Comparison of ENCODE assay signal across 15 cellular contexts in genomic region chr6:96967957-96968871, GRCh38. TPM values are rescaled to one million over a fixed set of nuclear protein-coding genes. Genes with fewer than 3 reads are reported as not detected.
A peak's percentile ranks its signal among the peaks of the same experiment; 100 is the strongest.
DNase-seq lines count a peak whose midpoint lies in the region; ATAC-seq, FAIRE-seq and TF ChIP-seq lines count a peak whose summit lies in the region.
"Had no signal": no experiment of that assay in that cellular context is flagged by ENCODE, and none has a peak within 500 bp of the region (broad histone marks: within the 10 kb centered on the region; RNA-seq: fewer than 3 reads in every experiment).

No MANE protein-coding gene starts in this region.

- TF ChIP-seq POLR2A in HepG2 (IDR thresholded peaks at IDR 0.05; ENCODE audit: insufficient read depth in 1 of 2, low read depth in 2 of 2, low read length in 2 of 2) = no peak
- no peak for TF ChIP-seq POLR2A in right lobe of liver (IDR thresholded peaks at IDR 0.05)

- H2AFZ ChIP-seq in HepG2 (ENCODE audit: low read length) = no peak overlapping the region

- intact Hi-C loops in HepG2 (cut with micrococcal nuclease; ENCODE audit: unreplicated experiment) (no loop called here), right lobe of liver (cut with DNase I) (no loop called here)

- WGBS in HepG2 (ENCODE audit: low lambda C conversion rate) = 16% methylated on average over 5 of the region's 5 CpGs
- WGBS in right lobe of liver (ENCODE audit: insufficient coverage, low coverage, low lambda C conversion rate, missing lambda C conversion rate) = 94% methylated on average over 5 of the region's 5 CpGs

- no peak for FAIRE-seq in HepG2 (lab: Jason Lieb, UNC)
- FAIRE-seq: A549 had no signal

- BruUV-seq in HepG2 (replicated peaks; lab: Mats Ljungman, UMichigan) = no TSS peak

- H3K4me1 ChIP-seq in HepG2 (ENCODE audit: insufficient read depth, low read length) (no peaks in the 10 kb centered on the region), right lobe of liver (no peaks in the 10 kb centered on the region)
- H3K4me1 ChIP-seq: A549 had no signal

- H3K27ac ChIP-seq in HepG2 (ENCODE audit: extremely low read length, insufficient read depth, low read length) = no peak overlapping the region
- no peak overlapping the region for H3K27ac ChIP-seq in right lobe of liver
- H3K27ac ChIP-seq in caudate nucleus (ENCODE audit: low read depth, low read length) = peak overlapping the region; percentile 64
- peak overlapping the region; percentile 25 for H3K27ac ChIP-seq in layer of hippocampus (ENCODE audit: low read depth, low read length)
- H3K27ac ChIP-seq: A549 had no signal

- TF ChIP-seq EP300 in HepG2 (IDR thresholded peaks at IDR 0.05; ENCODE audit: low read depth in 2 of 2, low read length in 2 of 2) = no peak
- TF ChIP-seq EP300 in HepG2 (CRISPR knock-in tag; IDR thresholded peaks at IDR 0.05; ENCODE audit: borderline replicate concordance) = no peak

- no peak overlapping the region for H3K9ac ChIP-seq in HepG2 (ENCODE audit: insufficient read depth, low read depth, low read length)

- CTCF ChIA-PET in HepG2 (lab: Yijun Ruan, JAX; ENCODE audit: low intra/inter-chr PET ratio, low total read pairs) = no interaction called here

- H3K4me3 ChIP-seq in HepG2 (replicated peaks in 1 of 3; ENCODE audit: insufficient read depth in 1 of 3, low read depth in 2 of 3, low read length in 3 of 3) = no peak overlapping the region
- H3K4me3 ChIP-seq in right lobe of liver = no peak overlapping the region
- H3K4me3 ChIP-seq: A549 had no signal

- TF ChIP-seq RAD21 in HepG2 (CRISPR knock-in tag; IDR thresholded peaks at IDR 0.05) = no peak

- H4K20me1 ChIP-seq in HepG2 (ENCODE audit: insufficient read depth, low read length) = no peaks in the 10 kb centered on the region

- TF ChIP-seq CTCF in HepG2 (CRISPR knock-in tag; IDR thresholded peaks at IDR 0.05) (no peak), right lobe of liver (IDR thresholded peaks at IDR 0.05) (no peak)

- H3K36me3 ChIP-seq in HepG2 (replicated peaks in 1 of 2; ENCODE audit: control insufficient read depth in 1 of 2, insufficient read depth in 2 of 2, low read length in 2 of 2) = no peaks in the 10 kb centered on the region
- H3K36me3 ChIP-seq in right lobe of liver = no peaks in the 10 kb centered on the region

- H3K27me3 ChIP-seq in HepG2 (ENCODE audit: control insufficient read depth in 1 of 2, insufficient read depth in 2 of 2, low read length in 2 of 2) = no peaks in the 10 kb centered on the region
- no peaks in the 10 kb centered on the region for H3K27me3 ChIP-seq in right lobe of liver
- no peaks in the 10 kb centered on the region for H3K27me3 ChIP-seq in layer of hippocampus (ENCODE audit: control insufficient read depth, insufficient read depth, low read length)

- no peaks in the 10 kb centered on the region for H3K9me3 ChIP-seq in HepG2 (ENCODE audit: low read length)
- H3K9me3 ChIP-seq in right lobe of liver = no peaks in the 10 kb centered on the region
- H3K9me3 ChIP-seq: A549 had no signal

- H3K4me2 ChIP-seq in HepG2 (ENCODE audit: low read depth, low read length) = no peak overlapping the region
- H3K4me2 ChIP-seq: A549 had no signal

- in situ Hi-C loops in HepG2 (cut with HindIII; ENCODE audit: extremely low pct_ligation_motif_present, low pct_unique_long_range_greater_than_20kb) = no loop called here

- ATAC-seq in HepG2 (no peak), right lobe of liver (no peak), GM21360 (IDR thresholded peaks at IDR 0.05; ENCODE audit: unreplicated experiment) (no peak), GM21786 (IDR thresholded peaks at IDR 0.05; ENCODE audit: unreplicated experiment) (no peak)
- ATAC-seq: A549; CD8-positive, alpha-beta T cell had no signal

- POLR2A ChIA-PET in HepG2 (lab: Yijun Ruan, JAX) = no interaction called here

- H3K79me2 ChIP-seq in HepG2 (ENCODE audit: insufficient read depth, low read length) = no peaks in the 10 kb centered on the region

- DNase-seq in HepG2 (ENCODE audit: low spot score) (no peak), right lobe of liver (no peak), caudate nucleus (lab: John Stamatoyannopoulos, UW) (peak in 8 of 61 donors; percentile 10 to 75 (median 16)), SIG-M5 (lab: John Stamatoyannopoulos, UW) (no peak)
- DNase-seq: CD8-positive, alpha-beta T cell; COR-L47; DND-41; GDM1; GOT3; H9 had no signal

TF ChIP-seq in HepG2, 621 proteins besides CTCF, POLR2A, EP300 and RAD21:
- TF ChIP-seq, protein P1, sequence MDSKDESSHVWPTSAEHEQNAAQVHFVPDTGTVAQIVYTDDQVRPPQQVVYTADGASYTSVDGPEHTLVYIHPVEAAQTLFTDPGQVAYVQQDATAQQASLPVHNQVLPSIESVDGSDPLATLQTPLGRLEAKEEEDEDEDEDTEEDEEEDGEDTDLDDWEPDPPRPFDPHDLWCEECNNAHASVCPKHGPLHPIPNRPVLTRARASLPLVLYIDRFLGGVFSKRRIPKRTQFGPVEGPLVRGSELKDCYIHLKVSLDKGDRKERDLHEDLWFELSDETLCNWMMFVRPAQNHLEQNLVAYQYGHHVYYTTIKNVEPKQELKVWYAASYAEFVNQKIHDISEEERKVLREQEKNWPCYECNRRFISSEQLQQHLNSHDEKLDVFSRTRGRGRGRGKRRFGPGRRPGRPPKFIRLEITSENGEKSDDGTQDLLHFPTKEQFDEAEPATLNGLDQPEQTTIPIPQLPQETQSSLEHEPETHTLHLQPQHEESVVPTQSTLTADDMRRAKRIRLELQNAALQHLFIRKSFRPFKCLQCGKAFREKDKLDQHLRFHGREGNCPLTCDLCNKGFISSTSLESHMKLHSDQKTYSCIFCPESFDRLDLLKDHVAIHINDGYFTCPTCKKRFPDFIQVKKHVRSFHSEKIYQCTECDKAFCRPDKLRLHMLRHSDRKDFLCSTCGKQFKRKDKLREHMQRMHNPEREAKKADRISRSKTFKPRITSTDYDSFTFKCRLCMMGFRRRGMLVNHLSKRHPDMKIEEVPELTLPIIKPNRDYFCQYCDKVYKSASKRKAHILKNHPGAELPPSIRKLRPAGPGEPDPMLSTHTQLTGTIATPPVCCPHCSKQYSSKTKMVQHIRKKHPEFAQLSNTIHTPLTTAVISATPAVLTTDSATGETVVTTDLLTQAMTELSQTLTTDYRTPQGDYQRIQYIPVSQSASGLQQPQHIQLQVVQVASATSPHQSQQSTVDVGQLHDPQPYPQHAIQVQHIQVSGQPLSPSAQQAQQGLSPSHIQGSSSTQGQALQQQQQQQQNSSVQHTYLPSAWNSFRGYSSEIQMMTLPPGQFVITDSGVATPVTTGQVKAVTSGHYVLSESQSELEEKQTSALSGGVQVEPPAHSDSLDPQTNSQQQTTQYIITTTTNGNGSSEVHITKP (CRISPR knock-in tag; IDR thresholded peaks at IDR 0.05; ENCODE audit: low read depth) = no peak
- TF ChIP-seq SAP130 (CRISPR knock-in tag; IDR thresholded peaks at IDR 0.05; ENCODE audit: low read depth) (no peak), CEBPB (IDR thresholded peaks at IDR 0.05; ENCODE audit: borderline replicate concordance, low read depth, low read length) (0 out of 2 replicates have a peak, but pooled peaks have one; percentile 31), TBL1XR1 (IDR thresholded peaks at IDR 0.05; ENCODE audit: borderline replicate concordance, low read length, partially characterized antibody) (no peak), GPBP1L1 (CRISPR knock-in tag; IDR thresholded peaks at IDR 0.05) (no peak)

RNA-seq across cellular contexts. Expression of gene KLHL32, which starts 43.7 kb away (rescaled TPM):
- total RNA-seq in HepG2 (2016; rRNA removed; fragmentation: Illumina TruSeq; extraction: Trizol) (0.08 and 0.11 TPM in 2 replicates), right lobe of liver (1 to 10 TPM in 2 of 6 experiments, under 1 TPM in 4; 0.58 to 1.2 (median 0.71) TPM)
- total RNA-seq in HepG2 (2016; cell fraction: cytosol; rRNA removed; fragmentation: Illumina TruSeq; extraction: Trizol; ENCODE audit: low read depth) = not detected in 2 replicates
- total RNA-seq in HepG2 (2016; cell fraction: insoluble cytoplasmic fraction; rRNA removed; fragmentation: Illumina TruSeq; extraction: Trizol) = 0.07 and 0.22 TPM in 2 replicates
- not detected in 2 replicates for total RNA-seq in HepG2 (2016; cell fraction: membrane; rRNA removed; fragmentation: Illumina TruSeq; extraction: Trizol)
- 0.38 and 0.40 TPM in 2 replicates for total RNA-seq in HepG2 (2016; cell fraction: nucleus; rRNA removed; fragmentation: Illumina TruSeq; extraction: Trizol)
- 0.34 and 0.35 TPM in 2 replicates for polyA plus RNA-seq in HepG2 (2011; rRNA removed)
- polyA plus RNA-seq in HepG2 (2011; cell fraction: cytosol; rRNA removed) = 0.23 and 0.31 TPM in 2 replicates
- polyA plus RNA-seq in HepG2 (2011; cell fraction: nucleus; rRNA removed) = 0.23 and 0.47 TPM in 2 replicates
- polyA plus RNA-seq in HepG2 (2012) = 0.23 and 0.24 TPM in 2 replicates
- 0.08 TPM in 1 of 2 replicates, not detected in the other for polyA plus RNA-seq in HepG2 (2016; cell fraction: cytosol; fragmentation: Illumina TruSeq; extraction: Trizol; ENCODE audit: low read depth)
- polyA plus RNA-seq in HepG2 (2016; cell fraction: insoluble cytoplasmic fraction; fragmentation: Illumina TruSeq; extraction: Trizol; ENCODE audit: low read depth) = 0.14 TPM in 1 of 2 replicates, not detected in the other
- 0.07 TPM in 1 of 2 replicates, not detected in the other for polyA plus RNA-seq in HepG2 (2016; cell fraction: membrane; fragmentation: Illumina TruSeq; extraction: Trizol; ENCODE audit: low read depth)
- polyA plus RNA-seq in HepG2 (2016; cell fraction: nucleus; fragmentation: Illumina TruSeq; extraction: Trizol; ENCODE audit: insufficient read depth, low read depth) = 0.27 and 0.34 TPM in 2 replicates
- polyA minus RNA-seq in HepG2 (2011; rRNA and poly(A)+ RNA removed; ENCODE audit: low replicate concordance) = 1.3 TPM in 1 of 2 replicates, not detected in the other
- polyA minus RNA-seq in HepG2 (2011; cell fraction: cytosol; rRNA and poly(A)+ RNA removed) = 0.20 and 0.26 TPM in 2 replicates
- 0.90 and 0.99 TPM in 2 replicates for polyA minus RNA-seq in HepG2 (2011; cell fraction: nucleus; rRNA and poly(A)+ RNA removed)
- polyA plus RNA-seq: CD14-positive monocyte had no signal

Comparison
In these comparisons a context has a peak if more than half of its experiments do, and no peak if none do; other contexts are left out.
1. H3K27ac ChIP-seq: peak in caudate nucleus (single experiment) and layer of hippocampus (single experiment); none in HepG2 (single experiment) and right lobe of liver (0 of 3).